In the genomic region with DNA sequence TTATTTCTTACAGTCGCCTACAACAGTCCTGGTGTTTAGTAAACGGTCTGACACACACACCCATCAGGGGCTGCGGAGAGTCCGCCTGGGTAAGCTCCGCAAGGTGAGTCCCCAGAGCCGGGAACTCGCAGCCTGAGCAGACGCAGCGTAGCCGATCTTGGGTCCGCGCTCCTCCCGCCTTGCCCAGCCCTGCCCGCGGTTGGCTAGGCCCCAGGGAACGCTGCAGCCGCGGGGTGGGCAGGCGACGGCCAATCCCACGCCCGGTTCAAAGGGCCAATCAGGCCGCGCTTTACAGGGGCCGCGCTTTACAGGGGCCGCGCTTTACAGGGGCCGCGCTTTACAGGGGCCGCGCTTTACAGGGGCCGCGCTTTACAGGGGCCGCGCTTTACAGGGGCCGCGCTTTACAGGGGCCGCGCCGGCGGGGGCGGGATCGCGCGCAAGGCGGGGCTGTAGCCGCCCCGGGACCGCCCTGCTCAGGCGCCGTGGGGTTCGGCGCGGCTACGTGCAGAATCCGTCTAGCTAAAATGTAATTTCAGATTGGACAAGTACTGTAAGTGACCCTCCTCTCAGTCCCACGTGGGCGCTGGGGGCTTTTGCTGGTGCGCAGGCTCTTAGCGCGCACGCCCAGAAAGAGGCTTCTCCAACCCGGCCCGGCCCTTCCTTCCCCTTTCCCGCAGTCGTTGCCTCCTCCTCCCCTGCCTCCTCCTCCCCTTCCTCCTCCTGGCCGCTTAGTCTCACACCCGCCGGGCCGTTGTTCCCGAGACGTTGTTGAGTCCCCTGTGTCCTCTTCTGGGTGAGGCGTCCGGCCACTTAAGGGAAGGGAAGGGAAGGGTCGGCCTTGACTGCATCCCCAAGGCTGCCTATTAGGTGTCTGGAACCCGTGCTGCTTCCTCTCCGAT, we compare ENCODE assay signal across 1 cellular context.
TF ChIP-seq lines count a peak whose summit lies in the region.

A gene with protein sequence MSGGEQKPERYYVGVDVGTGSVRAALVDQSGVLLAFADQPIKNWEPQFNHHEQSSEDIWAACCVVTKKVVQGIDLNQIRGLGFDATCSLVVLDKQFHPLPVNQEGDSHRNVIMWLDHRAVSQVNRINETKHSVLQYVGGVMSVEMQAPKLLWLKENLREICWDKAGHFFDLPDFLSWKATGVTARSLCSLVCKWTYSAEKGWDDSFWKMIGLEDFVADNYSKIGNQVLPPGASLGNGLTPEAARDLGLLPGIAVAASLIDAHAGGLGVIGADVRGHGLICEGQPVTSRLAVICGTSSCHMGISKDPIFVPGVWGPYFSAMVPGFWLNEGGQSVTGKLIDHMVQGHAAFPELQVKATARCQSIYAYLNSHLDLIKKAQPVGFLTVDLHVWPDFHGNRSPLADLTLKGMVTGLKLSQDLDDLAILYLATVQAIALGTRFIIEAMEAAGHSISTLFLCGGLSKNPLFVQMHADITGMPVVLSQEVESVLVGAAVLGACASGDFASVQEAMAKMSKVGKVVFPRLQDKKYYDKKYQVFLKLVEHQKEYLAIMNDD (plus strand): TSS at position 737 of the 899 bp plus-strand sequence. CDS start 24,456 bp downstream, outside the sequence.

TF ChIP-seq in HepG2, 621 proteins besides CTCF, POLR2A, EP300 and RAD21 (continued from another document and continues in another):
- no peak for TF ChIP-seq ATM (IDR thresholded peaks at IDR 0.05; ENCODE audit: borderline replicate concordance)
- TF ChIP-seq MEIS1 (CRISPR knock-in tag; IDR thresholded peaks at IDR 0.05; ENCODE audit: borderline replicate concordance), result no peak; the same call in 1 of the 2 replicates
- no peak for TF ChIP-seq ETV5 (CRISPR knock-in tag; IDR thresholded peaks at IDR 0.05; ENCODE audit: borderline replicate concordance)
- no peak for TF ChIP-seq ZNF615 (CRISPR knock-in tag; IDR thresholded peaks at IDR 0.05; ENCODE audit: borderline replicate concordance)
- 0 out of 2 replicates have a peak, but pooled peaks have one; percentile 72 for TF ChIP-seq ZNF776 (CRISPR knock-in tag; IDR thresholded peaks at IDR 0.05)
- peak; percentile 49 for TF ChIP-seq STAG1 (CRISPR knock-in tag; IDR thresholded peaks at IDR 0.05)
- TF ChIP-seq SMC3 (IDR thresholded peaks at IDR 0.05; ENCODE audit: low read length), result no peak
- TF ChIP-seq, protein P1, sequence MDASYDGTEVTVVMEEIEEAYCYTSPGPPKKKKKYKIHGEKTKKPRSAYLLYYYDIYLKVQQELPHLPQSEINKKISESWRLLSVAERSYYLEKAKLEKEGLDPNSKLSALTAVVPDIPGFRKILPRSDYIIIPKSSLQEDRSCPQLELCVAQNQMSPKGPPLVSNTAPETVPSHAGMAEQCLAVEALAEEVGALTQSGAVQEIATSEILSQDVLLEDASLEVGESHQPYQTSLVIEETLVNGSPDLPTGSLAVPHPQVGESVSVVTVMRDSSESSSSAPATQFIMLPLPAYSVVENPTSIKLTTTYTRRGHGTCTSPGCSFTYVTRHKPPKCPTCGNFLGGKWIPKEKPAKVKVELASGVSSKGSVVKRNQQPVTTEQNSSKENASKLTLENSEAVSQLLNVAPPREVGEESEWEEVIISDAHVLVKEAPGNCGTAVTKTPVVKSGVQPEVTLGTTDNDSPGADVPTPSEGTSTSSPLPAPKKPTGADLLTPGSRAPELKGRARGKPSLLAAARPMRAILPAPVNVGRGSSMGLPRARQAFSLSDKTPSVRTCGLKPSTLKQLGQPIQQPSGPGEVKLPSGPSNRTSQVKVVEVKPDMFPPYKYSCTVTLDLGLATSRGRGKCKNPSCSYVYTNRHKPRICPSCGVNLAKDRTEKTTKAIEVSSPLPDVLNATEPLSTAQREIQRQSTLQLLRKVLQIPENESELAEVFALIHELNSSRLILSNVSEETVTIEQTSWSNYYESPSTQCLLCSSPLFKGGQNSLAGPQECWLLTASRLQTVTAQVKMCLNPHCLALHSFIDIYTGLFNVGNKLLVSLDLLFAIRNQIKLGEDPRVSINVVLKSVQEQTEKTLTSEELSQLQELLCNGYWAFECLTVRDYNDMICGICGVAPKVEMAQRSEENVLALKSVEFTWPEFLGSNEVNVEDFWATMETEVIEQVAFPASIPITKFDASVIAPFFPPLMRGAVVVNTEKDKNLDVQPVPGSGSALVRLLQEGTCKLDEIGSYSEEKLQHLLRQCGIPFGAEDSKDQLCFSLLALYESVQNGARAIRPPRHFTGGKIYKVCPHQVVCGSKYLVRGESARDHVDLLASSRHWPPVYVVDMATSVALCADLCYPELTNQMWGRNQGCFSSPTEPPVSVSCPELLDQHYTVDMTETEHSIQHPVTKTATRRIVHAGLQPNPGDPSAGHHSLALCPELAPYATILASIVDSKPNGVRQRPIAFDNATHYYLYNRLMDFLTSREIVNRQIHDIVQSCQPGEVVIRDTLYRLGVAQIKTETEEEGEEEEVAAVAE (CRISPR knock-in tag; IDR thresholded peaks at IDR 0.05; ENCODE audit: borderline replicate concordance), result peak; percentile 98
- TF ChIP-seq, protein P2, sequence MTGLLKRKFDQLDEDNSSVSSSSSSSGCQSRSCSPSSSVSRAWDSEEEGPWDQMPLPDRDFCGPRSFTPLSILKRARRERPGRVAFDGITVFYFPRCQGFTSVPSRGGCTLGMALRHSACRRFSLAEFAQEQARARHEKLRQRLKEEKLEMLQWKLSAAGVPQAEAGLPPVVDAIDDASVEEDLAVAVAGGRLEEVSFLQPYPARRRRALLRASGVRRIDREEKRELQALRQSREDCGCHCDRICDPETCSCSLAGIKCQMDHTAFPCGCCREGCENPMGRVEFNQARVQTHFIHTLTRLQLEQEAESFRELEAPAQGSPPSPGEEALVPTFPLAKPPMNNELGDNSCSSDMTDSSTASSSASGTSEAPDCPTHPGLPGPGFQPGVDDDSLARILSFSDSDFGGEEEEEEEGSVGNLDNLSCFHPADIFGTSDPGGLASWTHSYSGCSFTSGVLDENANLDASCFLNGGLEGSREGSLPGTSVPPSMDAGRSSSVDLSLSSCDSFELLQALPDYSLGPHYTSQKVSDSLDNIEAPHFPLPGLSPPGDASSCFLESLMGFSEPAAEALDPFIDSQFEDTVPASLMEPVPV (CRISPR knock-in tag; IDR thresholded peaks at IDR 0.05), result peak; percentile 55; the same call in 1 of the 2 replicates
- TF ChIP-seq, protein P3, sequence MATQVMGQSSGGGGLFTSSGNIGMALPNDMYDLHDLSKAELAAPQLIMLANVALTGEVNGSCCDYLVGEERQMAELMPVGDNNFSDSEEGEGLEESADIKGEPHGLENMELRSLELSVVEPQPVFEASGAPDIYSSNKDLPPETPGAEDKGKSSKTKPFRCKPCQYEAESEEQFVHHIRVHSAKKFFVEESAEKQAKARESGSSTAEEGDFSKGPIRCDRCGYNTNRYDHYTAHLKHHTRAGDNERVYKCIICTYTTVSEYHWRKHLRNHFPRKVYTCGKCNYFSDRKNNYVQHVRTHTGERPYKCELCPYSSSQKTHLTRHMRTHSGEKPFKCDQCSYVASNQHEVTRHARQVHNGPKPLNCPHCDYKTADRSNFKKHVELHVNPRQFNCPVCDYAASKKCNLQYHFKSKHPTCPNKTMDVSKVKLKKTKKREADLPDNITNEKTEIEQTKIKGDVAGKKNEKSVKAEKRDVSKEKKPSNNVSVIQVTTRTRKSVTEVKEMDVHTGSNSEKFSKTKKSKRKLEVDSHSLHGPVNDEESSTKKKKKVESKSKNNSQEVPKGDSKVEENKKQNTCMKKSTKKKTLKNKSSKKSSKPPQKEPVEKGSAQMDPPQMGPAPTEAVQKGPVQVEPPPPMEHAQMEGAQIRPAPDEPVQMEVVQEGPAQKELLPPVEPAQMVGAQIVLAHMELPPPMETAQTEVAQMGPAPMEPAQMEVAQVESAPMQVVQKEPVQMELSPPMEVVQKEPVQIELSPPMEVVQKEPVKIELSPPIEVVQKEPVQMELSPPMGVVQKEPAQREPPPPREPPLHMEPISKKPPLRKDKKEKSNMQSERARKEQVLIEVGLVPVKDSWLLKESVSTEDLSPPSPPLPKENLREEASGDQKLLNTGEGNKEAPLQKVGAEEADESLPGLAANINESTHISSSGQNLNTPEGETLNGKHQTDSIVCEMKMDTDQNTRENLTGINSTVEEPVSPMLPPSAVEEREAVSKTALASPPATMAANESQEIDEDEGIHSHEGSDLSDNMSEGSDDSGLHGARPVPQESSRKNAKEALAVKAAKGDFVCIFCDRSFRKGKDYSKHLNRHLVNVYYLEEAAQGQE (IDR thresholded peaks at IDR 0.05; ENCODE audit: borderline replicate concordance in 1 of 2, low read depth in 1 of 2, low read length in 2 of 2), result no peak
- no peak for TF ChIP-seq ZBTB3 (CRISPR knock-in tag; IDR thresholded peaks at IDR 0.05; ENCODE audit: borderline replicate concordance, low read depth)
- TF ChIP-seq TP53 (CRISPR knock-in tag; conservative IDR thresholded peaks at IDR 0.05), result no peak
- no peak for TF ChIP-seq NR3C1 (CRISPR knock-in tag; IDR thresholded peaks at IDR 0.05)
- TF ChIP-seq TSC22D2 (CRISPR knock-in tag; IDR thresholded peaks at IDR 0.05; ENCODE audit: borderline replicate concordance), result no peak
- TF ChIP-seq SP2 (CRISPR knock-in tag; IDR thresholded peaks at IDR 0.05), result no peak
- peak; percentile 96 for TF ChIP-seq POGZ (CRISPR knock-in tag; IDR thresholded peaks at IDR 0.05)
- TF ChIP-seq, protein P4, sequence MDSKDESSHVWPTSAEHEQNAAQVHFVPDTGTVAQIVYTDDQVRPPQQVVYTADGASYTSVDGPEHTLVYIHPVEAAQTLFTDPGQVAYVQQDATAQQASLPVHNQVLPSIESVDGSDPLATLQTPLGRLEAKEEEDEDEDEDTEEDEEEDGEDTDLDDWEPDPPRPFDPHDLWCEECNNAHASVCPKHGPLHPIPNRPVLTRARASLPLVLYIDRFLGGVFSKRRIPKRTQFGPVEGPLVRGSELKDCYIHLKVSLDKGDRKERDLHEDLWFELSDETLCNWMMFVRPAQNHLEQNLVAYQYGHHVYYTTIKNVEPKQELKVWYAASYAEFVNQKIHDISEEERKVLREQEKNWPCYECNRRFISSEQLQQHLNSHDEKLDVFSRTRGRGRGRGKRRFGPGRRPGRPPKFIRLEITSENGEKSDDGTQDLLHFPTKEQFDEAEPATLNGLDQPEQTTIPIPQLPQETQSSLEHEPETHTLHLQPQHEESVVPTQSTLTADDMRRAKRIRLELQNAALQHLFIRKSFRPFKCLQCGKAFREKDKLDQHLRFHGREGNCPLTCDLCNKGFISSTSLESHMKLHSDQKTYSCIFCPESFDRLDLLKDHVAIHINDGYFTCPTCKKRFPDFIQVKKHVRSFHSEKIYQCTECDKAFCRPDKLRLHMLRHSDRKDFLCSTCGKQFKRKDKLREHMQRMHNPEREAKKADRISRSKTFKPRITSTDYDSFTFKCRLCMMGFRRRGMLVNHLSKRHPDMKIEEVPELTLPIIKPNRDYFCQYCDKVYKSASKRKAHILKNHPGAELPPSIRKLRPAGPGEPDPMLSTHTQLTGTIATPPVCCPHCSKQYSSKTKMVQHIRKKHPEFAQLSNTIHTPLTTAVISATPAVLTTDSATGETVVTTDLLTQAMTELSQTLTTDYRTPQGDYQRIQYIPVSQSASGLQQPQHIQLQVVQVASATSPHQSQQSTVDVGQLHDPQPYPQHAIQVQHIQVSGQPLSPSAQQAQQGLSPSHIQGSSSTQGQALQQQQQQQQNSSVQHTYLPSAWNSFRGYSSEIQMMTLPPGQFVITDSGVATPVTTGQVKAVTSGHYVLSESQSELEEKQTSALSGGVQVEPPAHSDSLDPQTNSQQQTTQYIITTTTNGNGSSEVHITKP (CRISPR knock-in tag; IDR thresholded peaks at IDR 0.05; ENCODE audit: low read depth), result no peak; the same call in 1 of the 2 replicates
- TF ChIP-seq RFX3 (CRISPR knock-in tag; IDR thresholded peaks at IDR 0.05), result no peak
- no peak for TF ChIP-seq WIZ (CRISPR knock-in tag; IDR thresholded peaks at IDR 0.05)
- TF ChIP-seq TAF1 (CRISPR knock-in tag; IDR thresholded peaks at IDR 0.05), result peak; percentile 69
- no peak for TF ChIP-seq ZSCAN12 (CRISPR knock-in tag; IDR thresholded peaks at IDR 0.05)
- no peak; the same call in 1 of the 2 replicates for TF ChIP-seq ZNF607 (CRISPR knock-in tag; IDR thresholded peaks at IDR 0.05; ENCODE audit: borderline replicate concordance)
- peak; percentile 87; the same call in 1 of the 2 replicates for TF ChIP-seq MTA1 (CRISPR knock-in tag; IDR thresholded peaks at IDR 0.05; ENCODE audit: borderline replicate concordance)
- TF ChIP-seq, protein P5, sequence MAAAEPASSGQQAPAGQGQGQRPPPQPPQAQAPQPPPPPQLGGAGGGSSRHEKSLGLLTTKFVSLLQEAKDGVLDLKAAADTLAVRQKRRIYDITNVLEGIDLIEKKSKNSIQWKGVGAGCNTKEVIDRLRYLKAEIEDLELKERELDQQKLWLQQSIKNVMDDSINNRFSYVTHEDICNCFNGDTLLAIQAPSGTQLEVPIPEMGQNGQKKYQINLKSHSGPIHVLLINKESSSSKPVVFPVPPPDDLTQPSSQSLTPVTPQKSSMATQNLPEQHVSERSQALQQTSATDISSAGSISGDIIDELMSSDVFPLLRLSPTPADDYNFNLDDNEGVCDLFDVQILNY (CRISPR knock-in tag; conservative IDR thresholded peaks at IDR 0.05), result peak; percentile 70
- TF ChIP-seq, protein P6, sequence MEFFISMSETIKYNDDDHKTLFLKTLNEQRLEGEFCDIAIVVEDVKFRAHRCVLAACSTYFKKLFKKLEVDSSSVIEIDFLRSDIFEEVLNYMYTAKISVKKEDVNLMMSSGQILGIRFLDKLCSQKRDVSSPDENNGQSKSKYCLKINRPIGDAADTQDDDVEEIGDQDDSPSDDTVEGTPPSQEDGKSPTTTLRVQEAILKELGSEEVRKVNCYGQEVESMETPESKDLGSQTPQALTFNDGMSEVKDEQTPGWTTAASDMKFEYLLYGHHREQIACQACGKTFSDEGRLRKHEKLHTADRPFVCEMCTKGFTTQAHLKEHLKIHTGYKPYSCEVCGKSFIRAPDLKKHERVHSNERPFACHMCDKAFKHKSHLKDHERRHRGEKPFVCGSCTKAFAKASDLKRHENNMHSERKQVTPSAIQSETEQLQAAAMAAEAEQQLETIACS (CRISPR knock-in tag; IDR thresholded peaks at IDR 0.05), result peak; percentile 98
- peak; percentile 72; the same call in 1 of the 2 replicates for TF ChIP-seq ZMAT3 (CRISPR knock-in tag; conservative IDR thresholded peaks at IDR 0.05)
- TF ChIP-seq KLF16 (CRISPR knock-in tag; IDR thresholded peaks at IDR 0.05), result peak in 1 of 2 experiments; percentile 53; a peak in 1 of 4 replicates
- no peak for TF ChIP-seq ISL2 (CRISPR knock-in tag; IDR thresholded peaks at IDR 0.05)
- TF ChIP-seq, protein P7, sequence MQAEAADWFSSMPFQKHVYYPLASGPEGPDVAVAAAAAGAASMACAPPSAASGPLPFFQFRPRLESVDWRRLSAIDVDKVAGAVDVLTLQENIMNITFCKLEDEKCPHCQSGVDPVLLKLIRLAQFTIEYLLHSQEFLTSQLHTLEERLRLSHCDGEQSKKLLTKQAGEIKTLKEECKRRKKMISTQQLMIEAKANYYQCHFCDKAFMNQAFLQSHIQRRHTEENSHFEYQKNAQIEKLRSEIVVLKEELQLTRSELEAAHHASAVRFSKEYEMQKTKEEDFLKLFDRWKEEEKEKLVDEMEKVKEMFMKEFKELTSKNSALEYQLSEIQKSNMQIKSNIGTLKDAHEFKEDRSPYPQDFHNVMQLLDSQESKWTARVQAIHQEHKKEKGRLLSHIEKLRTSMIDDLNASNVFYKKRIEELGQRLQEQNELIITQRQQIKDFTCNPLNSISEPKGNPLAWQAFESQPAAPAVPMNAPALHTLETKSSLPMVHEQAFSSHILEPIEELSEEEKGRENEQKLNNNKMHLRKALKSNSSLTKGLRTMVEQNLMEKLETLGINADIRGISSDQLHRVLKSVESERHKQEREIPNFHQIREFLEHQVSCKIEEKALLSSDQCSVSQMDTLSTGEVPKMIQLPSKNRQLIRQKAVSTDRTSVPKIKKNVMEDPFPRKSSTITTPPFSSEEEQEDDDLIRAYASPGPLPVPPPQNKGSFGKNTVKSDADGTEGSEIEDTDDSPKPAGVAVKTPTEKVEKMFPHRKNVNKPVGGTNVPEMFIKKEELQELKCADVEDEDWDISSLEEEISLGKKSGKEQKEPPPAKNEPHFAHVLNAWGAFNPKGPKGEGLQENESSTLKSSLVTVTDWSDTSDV (CRISPR knock-in tag; IDR thresholded peaks at IDR 0.05), result peak; percentile 32; the same call in 1 of the 2 replicates
- TF ChIP-seq ZBTB7A (CRISPR knock-in tag; IDR thresholded peaks at IDR 0.05), result peak; percentile 3; the same call in 1 of the 2 replicates
- no peak for TF ChIP-seq ZNF383 (CRISPR knock-in tag; IDR thresholded peaks at IDR 0.05; ENCODE audit: borderline replicate concordance)
- TF ChIP-seq ZSCAN29 (CRISPR knock-in tag; conservative IDR thresholded peaks at IDR 0.05), result no peak; the same call in none of the 2 replicates
- TF ChIP-seq NR2F2 (IDR thresholded peaks at IDR 0.05; ENCODE audit: borderline replicate concordance, low read depth), result no peak
